ENCODE assay signal across 22 cellular contexts in the genomic region with DNA sequence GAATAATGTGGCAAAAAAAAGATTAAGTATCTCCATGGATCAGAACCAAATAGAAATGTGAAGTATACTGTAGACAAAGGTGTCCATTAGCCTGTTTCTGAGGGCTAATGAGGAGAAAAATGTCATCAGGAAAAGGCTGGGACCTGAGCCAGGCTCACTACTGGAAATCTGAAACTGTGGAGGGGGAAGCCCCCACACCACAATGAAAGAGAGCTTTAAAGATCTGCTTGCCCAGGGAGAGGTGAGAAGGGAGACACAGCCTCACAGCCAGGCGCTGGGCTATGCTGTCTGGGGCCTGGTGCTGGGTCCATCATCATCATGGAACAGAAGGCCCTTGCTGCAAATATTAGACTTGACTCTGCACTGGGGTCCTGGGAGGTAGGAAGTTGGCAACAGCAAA.
"Had no signal": no experiment of that assay in that cellular context is flagged by ENCODE, and none has a peak within 500 bp of the region (broad histone marks: within the 10 kb centered on the region; RNA-seq: fewer than 3 reads in every experiment).

No MANE protein-coding gene starts in this region.

- ATAC-seq: activated CD8-positive, alpha-beta T cell treated with anti-CD3 and anti-CD28 coated beads for 36 hours; activated T-helper 17 cell treated with anti-CD3 and anti-CD28 coated beads, Interleukin-2, amount 50 U/mL, for 72 hours; body of pancreas; left colon; WTC11 had no signal

- H3K9me3 ChIP-seq: body of pancreas, tibial nerve, uterus had no signal

- H3K4me3 ChIP-seq: body of pancreas, dorsolateral prefrontal cortex, lung, tibial nerve, uterus had no signal

- H3K27ac ChIP-seq: body of pancreas, dorsolateral prefrontal cortex, epithelial cell of prostate, tibial nerve, uterus had no signal

- H3K36me3 ChIP-seq: tibial nerve, uterus had no signal

- DNase-seq: activated CD4-positive, alpha-beta T cell treated with anti-CD3 and anti-CD28 coated beads for 4 hours; activated CD8-positive, alpha-beta T cell treated with anti-CD3 and anti-CD28 coated beads for 36 hours; activated naive CD4-positive, alpha-beta T cell; activated T-cell treated with anti-CD3 and anti-CD28 coated beads, Interleukin-2, amount 50 U/mL, for 1 hour; body of pancreas; caudate nucleus; dorsolateral prefrontal cortex; foreskin fibroblast; glutamatergic neuron; hippocampal formation; islet precursor cell; left colon; midbrain; retina; stimulated activated naive CD4-positive, alpha-beta T cell; substantia nigra; uterus had no signal

- H3K27me3 ChIP-seq: body of pancreas, dorsolateral prefrontal cortex, tibial nerve, uterus had no signal

- H3K4me1 ChIP-seq: tibial nerve, uterus had no signal
